Comparison of ENCODE assay signal across 9 cellular contexts in the genomic region with DNA sequence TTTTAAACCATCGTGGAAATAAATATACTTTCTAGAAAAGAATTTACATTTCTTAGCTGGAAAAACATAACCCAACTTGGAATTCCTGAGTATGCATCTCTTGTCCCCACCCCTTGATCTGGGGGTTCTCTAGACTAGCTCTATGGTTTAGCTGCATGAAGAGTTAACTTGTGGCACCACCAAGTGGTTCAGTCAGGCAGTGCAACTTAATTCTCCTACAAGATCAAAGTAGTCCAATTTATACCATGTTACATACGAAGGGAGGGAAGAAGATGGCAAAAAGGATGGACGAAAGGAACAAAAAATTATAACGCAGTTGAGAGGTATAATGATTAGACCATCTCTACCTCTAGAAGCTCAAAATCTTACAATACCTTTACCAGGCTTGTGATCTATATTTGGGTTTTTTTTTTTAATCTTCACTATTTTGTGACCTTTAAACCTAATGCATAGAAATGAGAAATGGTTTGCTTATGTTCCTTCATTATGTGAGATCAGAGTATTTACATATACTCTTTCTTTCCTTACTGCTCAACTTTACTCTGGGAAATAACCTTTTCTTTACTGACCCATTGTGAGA. TPM values are rescaled to one million over a fixed set of nuclear protein-coding genes. Genes with fewer than 3 reads are reported as not detected.
DNase-seq lines count a peak whose midpoint lies in the region; ATAC-seq and TF ChIP-seq lines count a peak whose summit lies in the region.
"Had no signal": no experiment of that assay in that cellular context is flagged by ENCODE, and none has a peak within 500 bp of the region (broad histone marks: within the 10 kb centered on the region; RNA-seq: fewer than 3 reads in every experiment).

No MANE protein-coding gene starts in this region.

- no peak for DNase-seq in CD14-positive monocyte (ENCODE audit: low spot score)
- peak; percentile 80 for DNase-seq in NT2/D1 (ENCODE audit: low read depth, low spot score)
- DNase-seq in activated CD8-positive, alpha-beta memory T cell treated with anti-CD3 and anti-CD28 coated beads, Interleukin-2, amount 50 U/mL, for 4 hours = peak; percentile 65
- no peak for DNase-seq in suprapubic skin (ENCODE audit: low spot score in 2 of 2)

- H3K4me1 ChIP-seq in NT2/D1 (ENCODE audit: insufficient read depth, insufficient read length) (no peaks in the 10 kb centered on the region), suprapubic skin (no peaks in the 10 kb centered on the region)

- no peak for TF ChIP-seq EP300 in suprapubic skin (IDR thresholded peaks at IDR 0.05)

- no peak overlapping the region for H3K4me3 ChIP-seq in NT2/D1 (ENCODE audit: insufficient read length, low read depth)
- no peak overlapping the region for H3K4me3 ChIP-seq in suprapubic skin

- H3K36me3 ChIP-seq in NT2/D1 (ENCODE audit: insufficient read depth, insufficient read length, low read length) (peaks cover 32% of the 10 kb centered on the region), suprapubic skin (peaks cover 19% of the 10 kb centered on the region)

- H3K27me3 ChIP-seq in NT2/D1 (ENCODE audit: insufficient read depth, insufficient read length) (no peaks in the 10 kb centered on the region), suprapubic skin (no peaks in the 10 kb centered on the region)

- H3K27me3 Mint-ChIP-seq in CD14-positive monocyte (ENCODE audit: low read depth in 3 of 3) (no peaks in the 10 kb centered on the region), nephron (ENCODE audit: low read depth) (no peaks in the 10 kb centered on the region)

- TF ChIP-seq POLR2A in suprapubic skin (IDR thresholded peaks at IDR 0.05) = no peak

- no peaks in the 10 kb centered on the region for H3K9me3 ChIP-seq in NT2/D1 (ENCODE audit: insufficient read depth, low read length)
- no peaks in the 10 kb centered on the region for H3K9me3 ChIP-seq in suprapubic skin

- intact Hi-C loops in CD14-positive monocyte (cut with micrococcal nuclease) = loop anchor here in 1 of 2 donors (5.0 kb wide), 1 partner anchor 275 kb away; no protein-coding TSS in a partner anchor

- H3K9ac ChIP-seq in NT2/D1 (ENCODE audit: insufficient read length, low read depth) = no peak overlapping the region

- H3K4me1 Mint-ChIP-seq in CD14-positive monocyte (peaks cover 5% of the 10 kb centered on the region), nephron (no peaks in the 10 kb centered on the region)

- H3K9me3 Mint-ChIP-seq in CD14-positive monocyte = no peaks in the 10 kb centered on the region
- H3K9me3 Mint-ChIP-seq in nephron = no peaks in the 10 kb centered on the region
- H3K9me3 Mint-ChIP-seq: T-helper 1 cell treated with Interleukin-12 subunit alpha and Interleukin-12 subunit beta and Interleukin-4 antibody, amounts not matched to agents 30 μg/mL and 1 μg/mL, for 36 hours had no signal

- H3K36me3 Mint-ChIP-seq in CD14-positive monocyte (peaks cover 30 to 36% of the 10 kb centered on the region in 2 donors), nephron (ENCODE audit: low read depth) (peaks cover 6% of the 10 kb centered on the region)

- TF ChIP-seq CTCF in CD14-positive monocyte (IDR thresholded peaks at IDR 0.05) (peak; percentile 89), nephron (IDR thresholded peaks at IDR 0.05; ENCODE audit: unreplicated experiment in 3 of 3) (peak; percentile 73 to 82 (median 79)), suprapubic skin (IDR thresholded peaks at IDR 0.05) (peak; percentile 30 to 62)

- H3K27ac Mint-ChIP-seq in CD14-positive monocyte (no peak overlapping the region), nephron (no peak overlapping the region)
- H3K27ac Mint-ChIP-seq: T-helper 1 cell treated with Interleukin-12 subunit alpha and Interleukin-12 subunit beta and Interleukin-4 antibody, amounts not matched to agents 30 μg/mL and 1 μg/mL, for 36 hours had no signal

- H3K4me3 Mint-ChIP-seq in CD14-positive monocyte = no peak overlapping the region
- H3K4me3 Mint-ChIP-seq in nephron = no peak overlapping the region
- H3K4me3 Mint-ChIP-seq: T-helper 1 cell treated with Interleukin-12 subunit alpha and Interleukin-12 subunit beta and Interleukin-4 antibody, amounts not matched to agents 30 μg/mL and 1 μg/mL, for 36 hours had no signal

- WGBS in suprapubic skin = 37% methylated on average over 4 of the region's 4 CpGs

- no peak overlapping the region for H3K27ac ChIP-seq in suprapubic skin

- ATAC-seq in GM18861 (IDR thresholded peaks at IDR 0.05; ENCODE audit: unreplicated experiment) (peak; percentile 94), HG03378 (IDR thresholded peaks at IDR 0.05; ENCODE audit: unreplicated experiment) (peak; percentile 91), esophagus mucosa (peak; percentile 69)

RNA-seq across cellular contexts. Expression of a gene that starts 28.5 kb away (rescaled TPM):
- 10 to 100 TPM; 22.7 to 25.8 TPM for polyA plus RNA-seq in CD14-positive monocyte
- total RNA-seq in esophagus mucosa (31.9 TPM), suprapubic skin (10 to 100 TPM; 24.1 to 47.2 (median 28.0) TPM)

Comparison
In these comparisons a context has a peak if more than half of its experiments do, and no peak if none do; other contexts are left out.
1. DNase-seq: peak in NT2/D1 (single experiment) and activated CD8-positive, alpha-beta memory T cell treated with anti-CD3 and anti-CD28 coated beads, Interleukin-2, amount 50 U/mL, for 4 hours (single experiment); none in CD14-positive monocyte (single experiment) and suprapubic skin (0 of 2).
2. Peak in every context shown above with its lines, with median percentiles within 50 percentile points of each other: CTCF ChIP-seq and ATAC-seq.